1 cellular context compared by ENCODE assay signal in genomic region chr11:2885676-2886081, GRCh38.
TF ChIP-seq lines count a peak whose summit lies in the region.

Gene CDKN1C (minus strand): TSS chr11:2885775. CDS start chr11:2885456, 319 bp downstream.

TF ChIP-seq in K562, 482 proteins besides CTCF, POLR2A, EP300 and RAD21 (continued from another document):
- TF ChIP-seq, protein P1, sequence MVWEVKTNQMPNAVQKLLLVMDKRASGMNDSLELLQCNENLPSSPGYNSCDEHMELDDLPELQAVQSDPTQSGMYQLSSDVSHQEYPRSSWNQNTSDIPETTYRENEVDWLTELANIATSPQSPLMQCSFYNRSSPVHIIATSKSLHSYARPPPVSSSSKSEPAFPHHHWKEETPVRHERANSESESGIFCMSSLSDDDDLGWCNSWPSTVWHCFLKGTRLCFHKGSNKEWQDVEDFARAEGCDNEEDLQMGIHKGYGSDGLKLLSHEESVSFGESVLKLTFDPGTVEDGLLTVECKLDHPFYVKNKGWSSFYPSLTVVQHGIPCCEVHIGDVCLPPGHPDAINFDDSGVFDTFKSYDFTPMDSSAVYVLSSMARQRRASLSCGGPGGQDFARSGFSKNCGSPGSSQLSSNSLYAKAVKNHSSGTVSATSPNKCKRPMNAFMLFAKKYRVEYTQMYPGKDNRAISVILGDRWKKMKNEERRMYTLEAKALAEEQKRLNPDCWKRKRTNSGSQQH (CRISPR knock-in tag; IDR thresholded peaks at IDR 0.05): no peak
- TF ChIP-seq NFYB (IDR thresholded peaks at IDR 0.05; ENCODE audit: extremely low read depth, insufficient read length): peak; percentile 23
- TF ChIP-seq HMG20A (CRISPR knock-in tag; conservative IDR thresholded peaks at IDR 0.05): no peak
- TF ChIP-seq CREM (IDR thresholded peaks at IDR 0.05; ENCODE audit: low read depth): 0 out of 2 replicates have a peak, but pooled peaks have one; percentile 7
- no peak; the same call in 1 of the 2 replicates for TF ChIP-seq ETS1 (conservative IDR thresholded peaks at IDR 0.05; ENCODE audit: control insufficient read depth, low read depth, low read length)
- no peak for TF ChIP-seq ZNF778 (CRISPR knock-in tag; IDR thresholded peaks at IDR 0.05)
- no peak for TF ChIP-seq PURB (CRISPR knock-in tag; IDR thresholded peaks at IDR 0.05; ENCODE audit: low read depth)
- TF ChIP-seq MBD1 (CRISPR knock-in tag; IDR thresholded peaks at IDR 0.05): no peak
- no peak for TF ChIP-seq ZNF311 (CRISPR knock-in tag; IDR thresholded peaks at IDR 0.05)
- TF ChIP-seq ZFP30 (CRISPR knock-in tag; IDR thresholded peaks at IDR 0.05; ENCODE audit: borderline replicate concordance): no peak
- TF ChIP-seq ESRRA (IDR thresholded peaks at IDR 0.05; ENCODE audit: borderline replicate concordance, low read depth): no peak
- TF ChIP-seq JUND (IDR thresholded peaks at IDR 0.05; ENCODE audit: borderline replicate concordance, low read depth, low read length): no peak
- TF ChIP-seq JUND (tag; IDR thresholded peaks at IDR 0.05; ENCODE audit: borderline replicate concordance, low read depth, low read length): no peak
- peak; percentile 41 for TF ChIP-seq EGR1 (conservative IDR thresholded peaks at IDR 0.05)
- no peak for TF ChIP-seq CHAMP1 (IDR thresholded peaks at IDR 0.05)
- no peak for TF ChIP-seq HMG20B (CRISPR knock-in tag; IDR thresholded peaks at IDR 0.05)
- no peak for TF ChIP-seq IRF1 (CRISPR knock-in tag; IDR thresholded peaks at IDR 0.05; ENCODE audit: borderline replicate concordance)
- peak in 1 of 2 experiments; percentile 96; a peak in 2 of 4 replicates for TF ChIP-seq NONO (IDR thresholded peaks at IDR 0.05; ENCODE audit: low read depth in 2 of 2, low read length in 1 of 2)
- TF ChIP-seq RB1 (IDR thresholded peaks at IDR 0.05; ENCODE audit: low read depth): peak; percentile 76; the same call in 1 of the 2 replicates
- TF ChIP-seq KDM4B (IDR thresholded peaks at IDR 0.05; ENCODE audit: borderline replicate concordance in 2 of 2, low read depth in 1 of 2): no peak
- peak; percentile 42 for TF ChIP-seq RBM25 (IDR thresholded peaks at IDR 0.05; ENCODE audit: low read depth, low read length, severe bottlenecking)
- peak; percentile 62; the same call in 1 of the 2 replicates for TF ChIP-seq ZNF766 (CRISPR knock-in tag; conservative IDR thresholded peaks at IDR 0.05)
- TF ChIP-seq TFAP4 (CRISPR knock-in tag; IDR thresholded peaks at IDR 0.05; ENCODE audit: borderline replicate concordance): peak; percentile 59; the same call in 1 of the 2 replicates
- TF ChIP-seq FIP1L1 (IDR thresholded peaks at IDR 0.05; ENCODE audit: low read depth, low read length, poor library complexity, severe bottlenecking): peak; percentile 11
- TF ChIP-seq CBX5 (IDR thresholded peaks at IDR 0.05; ENCODE audit: borderline replicate concordance, low read depth): no peak
- TF ChIP-seq, protein P2, sequence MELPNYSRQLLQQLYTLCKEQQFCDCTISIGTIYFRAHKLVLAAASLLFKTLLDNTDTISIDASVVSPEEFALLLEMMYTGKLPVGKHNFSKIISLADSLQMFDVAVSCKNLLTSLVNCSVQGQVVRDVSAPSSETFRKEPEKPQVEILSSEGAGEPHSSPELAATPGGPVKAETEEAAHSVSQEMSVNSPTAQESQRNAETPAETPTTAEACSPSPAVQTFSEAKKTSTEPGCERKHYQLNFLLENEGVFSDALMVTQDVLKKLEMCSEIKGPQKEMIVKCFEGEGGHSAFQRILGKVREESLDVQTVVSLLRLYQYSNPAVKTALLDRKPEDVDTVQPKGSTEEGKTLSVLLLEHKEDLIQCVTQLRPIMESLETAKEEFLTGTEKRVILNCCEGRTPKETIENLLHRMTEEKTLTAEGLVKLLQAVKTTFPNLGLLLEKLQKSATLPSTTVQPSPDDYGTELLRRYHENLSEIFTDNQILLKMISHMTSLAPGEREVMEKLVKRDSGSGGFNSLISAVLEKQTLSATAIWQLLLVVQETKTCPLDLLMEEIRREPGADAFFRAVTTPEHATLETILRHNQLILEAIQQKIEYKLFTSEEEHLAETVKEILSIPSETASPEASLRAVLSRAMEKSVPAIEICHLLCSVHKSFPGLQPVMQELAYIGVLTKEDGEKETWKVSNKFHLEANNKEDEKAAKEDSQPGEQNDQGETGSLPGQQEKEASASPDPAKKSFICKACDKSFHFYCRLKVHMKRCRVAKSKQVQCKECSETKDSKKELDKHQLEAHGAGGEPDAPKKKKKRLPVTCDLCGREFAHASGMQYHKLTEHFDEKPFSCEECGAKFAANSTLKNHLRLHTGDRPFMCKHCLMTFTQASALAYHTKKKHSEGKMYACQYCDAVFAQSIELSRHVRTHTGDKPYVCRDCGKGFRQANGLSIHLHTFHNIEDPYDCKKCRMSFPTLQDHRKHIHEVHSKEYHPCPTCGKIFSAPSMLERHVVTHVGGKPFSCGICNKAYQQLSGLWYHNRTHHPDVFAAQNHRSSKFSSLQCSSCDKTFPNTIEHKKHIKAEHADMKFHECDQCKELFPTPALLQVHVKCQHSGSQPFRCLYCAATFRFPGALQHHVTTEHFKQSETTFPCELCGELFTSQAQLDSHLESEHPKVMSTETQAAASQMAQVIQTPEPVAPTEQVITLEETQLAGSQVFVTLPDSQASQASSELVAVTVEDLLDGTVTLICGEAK (IDR thresholded peaks at IDR 0.05): 0 out of 2 replicates have a peak, but pooled peaks have one; percentile 3
- TF ChIP-seq, protein P2 (CRISPR knock-in tag; IDR thresholded peaks at IDR 0.05): no peak
